Comparison of ENCODE assay signal across 8 cellular contexts in genomic region chr6:18155273-18155863, GRCh38. TPM values are rescaled to one million over a fixed set of nuclear protein-coding genes. Genes with fewer than 3 reads are reported as not detected.
DNase-seq lines count a peak whose midpoint lies in the region; ATAC-seq, FAIRE-seq and TF ChIP-seq lines count a peak whose summit lies in the region.

TSS of gene KDM1B (plus strand) at chr6:18155422. CDS start at chr6:18159896, 4,474 bp downstream.

- peak; percentile 99 for ATAC-seq in Right ventricle myocardium inferior
- peak; percentile 90 to 96 (median 94) for ATAC-seq in pancreas
- ATAC-seq in upper lobe of left lung (ENCODE audit: low FRiP score in 2 of 2), result peak; percentile 99

- H3K27me3 Mint-ChIP-seq in activated naive CD8-positive, alpha-beta T cell, result no peaks in the 10 kb centered on the region

- peak in 3 of 4 donors; percentile 74 to 85 (median 82) for TF ChIP-seq POLR2A in upper lobe of left lung (IDR thresholded peaks at IDR 0.05)

- WGBS in pancreas, 2 donors, result 0% methylated on average over 54 to 67 of the region's 67 CpGs
- 0 to 1% methylated on average over 15 to 47 of the region's 67 CpGs for WGBS in upper lobe of left lung, 2 donors

- H3K27ac ChIP-seq in SJSA1, result peak within 1 kb of the TSS; percentile 59
- H3K27ac ChIP-seq in pancreas, result peak within 1 kb of the TSS; percentile 88 to 93 (median 91)
- peak within 1 kb of the TSS; percentile 91 to 96 (median 93) for H3K27ac ChIP-seq in upper lobe of left lung

- no peaks in the 10 kb centered on the region for H3K36me3 Mint-ChIP-seq in activated naive CD8-positive, alpha-beta T cell

- DNase-seq in GM04504 (ENCODE audit: low read depth), result peak; percentile 98
- DNase-seq in HAP-1 (ENCODE audit: low spot score in 2 of 2), result peak; percentile 95 to 99
- peak; percentile 94 for DNase-seq in MG63
- peak; percentile 96 to 99 for DNase-seq in SJSA1 (ENCODE audit: low read depth in 1 of 2, low spot score in 2 of 2)
- DNase-seq in Right ventricle myocardium inferior (ENCODE audit: missing footprints), result peak; percentile 99
- DNase-seq in pancreas, result peak; percentile 98 to 99 (median 99)
- DNase-seq in upper lobe of left lung, result no peak

- TF ChIP-seq EP300 in upper lobe of left lung (IDR thresholded peaks at IDR 0.05), result peak in 1 of 4 donors; percentile 38

- peaks cover 36% of the 10 kb centered on the region for H3K4me1 Mint-ChIP-seq in activated naive CD8-positive, alpha-beta T cell (ENCODE audit: low read depth)

- H3K4me3 ChIP-seq in HAP-1, result peak within 1 kb of the TSS; percentile 86
- peak within 1 kb of the TSS; percentile 79 for H3K4me3 ChIP-seq in MG63
- peak within 1 kb of the TSS; percentile 96 for H3K4me3 ChIP-seq in SJSA1
- H3K4me3 ChIP-seq in pancreas, result peak within 1 kb of the TSS; percentile 76 to 99 (median 90)
- peak within 1 kb of the TSS; percentile 92 to 99 (median 96) for H3K4me3 ChIP-seq in upper lobe of left lung

- TF ChIP-seq CTCF in pancreas (IDR thresholded peaks at IDR 0.05), result no peak
- TF ChIP-seq CTCF in upper lobe of left lung (IDR thresholded peaks at IDR 0.05), result peak in 4 of 6 experiments; percentile 13 to 34 (median 22)

- intact Hi-C loops in Right ventricle myocardium inferior (cut with DNase I) (loop anchor here (5.0 kb wide), 2 partner anchors 107 to 147 kb away; partner anchors contain the start of gene DEK), pancreas (cut with DNase I) (no loop called here)

- H3K27me3 ChIP-seq in HAP-1 (ENCODE audit: low read depth) (no peaks in the 10 kb centered on the region), MG63 (no peaks in the 10 kb centered on the region), SJSA1 (replicated peaks) (no peaks in the 10 kb centered on the region), pancreas (no peaks in the 10 kb centered on the region), upper lobe of left lung (no peaks in the 10 kb centered on the region)

- no peaks in the 10 kb centered on the region for H3K9me3 Mint-ChIP-seq in activated naive CD8-positive, alpha-beta T cell (ENCODE audit: low read depth)

- H3K9me3 ChIP-seq in HAP-1 (no peaks in the 10 kb centered on the region), MG63 (no peaks in the 10 kb centered on the region), SJSA1 (replicated peaks) (no peaks in the 10 kb centered on the region; the same call in 1 of the 2 replicates), pancreas (no peaks in the 10 kb centered on the region), upper lobe of left lung (no peaks in the 10 kb centered on the region)

- H3K4me3 Mint-ChIP-seq in activated naive CD8-positive, alpha-beta T cell, result peak within 1 kb of the TSS; percentile 97

- H3K36me3 ChIP-seq in HAP-1 (replicated peaks) (no peaks in the 10 kb centered on the region), MG63 (no peaks in the 10 kb centered on the region), SJSA1 (peaks cover 8% of the 10 kb centered on the region), pancreas (peaks cover 0 to 4% (median 0%) of the 10 kb centered on the region in 3 donors), upper lobe of left lung (peaks cover 0 to 8% (median 0%) of the 10 kb centered on the region in 4 donors)

- FAIRE-seq in pancreas (lab: Jason Lieb, UNC), result no peak

- peaks cover 3% of the 10 kb centered on the region for H3K4me1 ChIP-seq in HAP-1
- 0 out of 2 replicates have a peak, but pooled peaks cover 14% of the 10 kb centered on the region for H3K4me1 ChIP-seq in SJSA1 (replicated peaks)
- peaks cover 8 to 25% (median 16%) of the 10 kb centered on the region in 3 donors for H3K4me1 ChIP-seq in pancreas
- peaks cover 19 to 27% (median 23%) of the 10 kb centered on the region in 4 donors for H3K4me1 ChIP-seq in upper lobe of left lung

- peak within 1 kb of the TSS; percentile 84 for H3K27ac Mint-ChIP-seq in activated naive CD8-positive, alpha-beta T cell

- in situ Hi-C loops in HAP-1 (cut with MboI; ENCODE audit: low sequenced_read_pairs), result no loop called here

RNA-seq across cellular contexts. Expression of gene KDM1B, which starts in this region (rescaled TPM):
- total RNA-seq in MG63 (2014; rRNA removed; shearing (Covaris generic); ENCODE audit: low replicate concordance), result 11.0 and 20.2 TPM in 2 replicates
- 14.9 and 18.8 TPM in 2 replicates for total RNA-seq in SJSA1 (2014; rRNA removed; shearing (Covaris generic))
- total RNA-seq in Right ventricle myocardium inferior (13.0 TPM), pancreas (10 to 100 TPM in 1 of 6 donors, 1 to 10 TPM in 5; 5.4 to 11.9 (median 7.0) TPM), upper lobe of left lung (10 to 100 TPM; 13.0 to 29.0 (median 22.0) TPM)
- polyA plus RNA-seq in pancreas, result 1 to 10 TPM; 2.6 to 4.2 TPM

Comparison
In these comparisons a context has a peak if more than half of its experiments do, and no peak if none do; other contexts are left out.
1. DNase-seq: peak in GM04504 (single experiment), HAP-1 (2 of 2), MG63 (single experiment), SJSA1 (2 of 2), Right ventricle myocardium inferior (single experiment) and pancreas (6 of 6); none in upper lobe of left lung (0 of 2).
2. CTCF ChIP-seq: peak in upper lobe of left lung (4 of 6); none in pancreas (0 of 4).
3. Peak in every context shown above with its lines, with median percentiles within 50 percentile points of each other: H3K4me3 ChIP-seq, H3K27ac ChIP-seq and ATAC-seq.